8 cellular contexts compared by ENCODE assay signal in genomic region chr2:240991378-240992263, GRCh38. TPM values are rescaled to one million over a fixed set of nuclear protein-coding genes. Genes with fewer than 3 reads are reported as not detected.
DNase-seq lines count a peak whose midpoint lies in the region; ATAC-seq and TF ChIP-seq lines count a peak whose summit lies in the region.

No MANE protein-coding gene starts in this region.

- POLR2A ChIA-PET in MCF 10A (lab: Yijun Ruan, JAX), result interaction anchor here (0.5 to 1.2 kb wide), 3 partner anchors 18 to 376 kb away, joined by 3 read pairs; partner anchors contain the start of gene MTERF4

- H3K27me3 ChIP-seq in tibial artery, result peaks cover 0 to 18% of the 10 kb centered on the region in 2 donors

- no peak for TF ChIP-seq CTCF in MCF 10A (IDR thresholded peaks at IDR 0.05; ENCODE audit: unreplicated experiment)
- no peak for TF ChIP-seq CTCF in tibial artery (IDR thresholded peaks at IDR 0.05)

- DNase-seq in COLO829 (ENCODE audit: low spot score), result peak; percentile 74
- peak; percentile 27 for DNase-seq in NCI-H1092 treated with DMSO at 0.1 percent for 48 hours (lab: John Stamatoyannopoulos, UW)
- peak; percentile 96 for DNase-seq in MCF 10A (ENCODE audit: unreplicated experiment)
- DNase-seq in left colon, result peak; percentile 64 to 87
- peak; percentile 96 to 98 for DNase-seq in tibial artery
- DNase-seq in T-helper 2 cell treated with Interferon-gamma antibody and Interleukin-4, amounts not matched to agents 5 μg/mL and 100 μg/mL, for 36 hours (ENCODE audit: low spot score), result no peak
- DNase-seq in iPS-NIHi7 (ENCODE audit: extremely low spot score), result no peak
- no peak for DNase-seq in NCI-H146 treated with DMSO at 0.1 percent for 48 hours (lab: John Stamatoyannopoulos, UW; ENCODE audit: unreplicated experiment)

- H3K36me3 ChIP-seq in tibial artery, result no peaks in the 10 kb centered on the region

- H3K36me3 Mint-ChIP-seq in MCF 10A (ENCODE audit: insufficient read depth, unreplicated experiment), result no peaks in the 10 kb centered on the region
- no peaks in the 10 kb centered on the region for H3K36me3 Mint-ChIP-seq in T-helper 2 cell treated with Interferon-gamma antibody and Interleukin-4, amounts not matched to agents 5 μg/mL and 100 μg/mL, for 36 hours (ENCODE audit: low read depth)

- ATAC-seq in left colon, result peak; percentile 66

- peak overlapping the region; percentile 46 for H3K4me3 Mint-ChIP-seq in MCF 10A (ENCODE audit: unreplicated experiment)
- no peak overlapping the region for H3K4me3 Mint-ChIP-seq in T-helper 2 cell treated with Interferon-gamma antibody and Interleukin-4, amounts not matched to agents 5 μg/mL and 100 μg/mL, for 36 hours

- peak overlapping the region; percentile 69 to 77 for H3K27ac ChIP-seq in tibial artery

- H3K4me3 ChIP-seq in tibial artery, result peak overlapping the region in 1 of 2 donors; percentile 22

- H3K27me3 Mint-ChIP-seq in MCF 10A (ENCODE audit: insufficient read depth, unreplicated experiment), result no peaks in the 10 kb centered on the region
- H3K27me3 Mint-ChIP-seq in T-helper 2 cell treated with Interferon-gamma antibody and Interleukin-4, amounts not matched to agents 5 μg/mL and 100 μg/mL, for 36 hours (ENCODE audit: low read depth), result peaks cover 1% of the 10 kb centered on the region

- H3K9me3 Mint-ChIP-seq in MCF 10A (ENCODE audit: unreplicated experiment), result no peaks in the 10 kb centered on the region
- H3K9me3 Mint-ChIP-seq in T-helper 2 cell treated with Interferon-gamma antibody and Interleukin-4, amounts not matched to agents 5 μg/mL and 100 μg/mL, for 36 hours, result no peaks in the 10 kb centered on the region

- CTCF ChIA-PET in MCF 10A (lab: Yijun Ruan, JAX), result interaction anchor here (0.9 to 1.3 kb wide), 3 partner anchors 77 to 101 kb away, joined by 3 to 5 read pairs (median 4); no protein-coding TSS in a partner anchor

- peaks cover 0 to 71% (median 48%) of the 10 kb centered on the region in 4 donors for H3K4me1 ChIP-seq in tibial artery

- intact Hi-C loops in MCF 10A (cut with micrococcal nuclease) (loop anchor here (2.0 kb wide), 1 partner anchor 79 kb away; no protein-coding TSS in a partner anchor), left colon (cut with DNase I, micrococcal nuclease) (no loop called here), tibial artery (cut with DNase I; ENCODE audit: low total_unique reads) (no loop called here)

- BruUV-seq in MCF 10A (replicated peaks; lab: Mats Ljungman, UMichigan), result no TSS peak

- peaks cover 25% of the 10 kb centered on the region for H3K4me1 Mint-ChIP-seq in MCF 10A (ENCODE audit: insufficient read depth, unreplicated experiment)
- no peaks in the 10 kb centered on the region for H3K4me1 Mint-ChIP-seq in T-helper 2 cell treated with Interferon-gamma antibody and Interleukin-4, amounts not matched to agents 5 μg/mL and 100 μg/mL, for 36 hours (ENCODE audit: low read depth)

- H3K27ac Mint-ChIP-seq in MCF 10A (ENCODE audit: low read depth, unreplicated experiment), result peak overlapping the region; percentile 91
- no peak overlapping the region for H3K27ac Mint-ChIP-seq in T-helper 2 cell treated with Interferon-gamma antibody and Interleukin-4, amounts not matched to agents 5 μg/mL and 100 μg/mL, for 36 hours

- peaks cover 0 to 15% (median 9%) of the 10 kb centered on the region in 3 donors for H3K9me3 ChIP-seq in tibial artery

RNA-seq across cellular contexts. Expression of gene SNED1, which starts 6.8 kb away (rescaled TPM):
- total RNA-seq in MCF 10A (2022) (18.0 and 22.0 TPM in 2 replicates), left colon (10 to 100 TPM in 1 of 2 donors, 1 to 10 TPM in 1; 9.4 to 10.1 TPM)

Comparison
In these comparisons a context has a peak if more than half of its experiments do, and no peak if none do; other contexts are left out.
1. DNase-seq: peak in COLO829 (single experiment), NCI-H1092 treated with DMSO at 0.1 percent for 48 hours (single experiment), MCF 10A (single experiment), left colon (2 of 2) and tibial artery (2 of 2); none in T-helper 2 cell treated with Interferon-gamma antibody and Interleukin-4, amounts not matched to agents 5 μg/mL and 100 μg/mL, for 36 hours (single experiment), iPS-NIHi7 (single experiment) and NCI-H146 treated with DMSO at 0.1 percent for 48 hours (single experiment).